ENCODE assay signal across 19 cellular contexts in the genomic region with DNA sequence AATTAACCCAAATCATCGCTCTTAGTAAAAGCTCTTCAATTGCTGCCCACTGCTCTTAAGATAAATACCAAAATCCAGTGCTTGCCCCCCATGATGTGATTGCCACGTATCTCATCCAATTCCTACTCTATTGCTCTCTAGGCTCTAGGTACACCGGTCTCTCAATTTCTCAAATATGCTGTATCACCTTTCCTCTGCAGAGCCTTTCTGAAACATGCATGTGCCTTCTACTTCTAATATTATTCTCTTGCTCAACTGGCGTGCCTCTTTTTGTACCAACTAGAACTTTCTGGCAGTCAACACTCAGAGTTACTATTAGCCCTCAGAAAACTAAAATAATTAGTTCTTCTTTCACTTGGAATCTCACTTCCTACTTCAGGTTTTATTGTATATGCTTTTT.
DNase-seq lines count a peak whose midpoint lies in the region; ATAC-seq and TF ChIP-seq lines count a peak whose summit lies in the region.
"Had no signal": no experiment of that assay in that cellular context is flagged by ENCODE, and none has a peak within 500 bp of the region (broad histone marks: within the 10 kb centered on the region; RNA-seq: fewer than 3 reads in every experiment).

No MANE protein-coding gene starts in this region.

- H3K36me3 Mint-ChIP-seq in endodermal cell (ENCODE audit: low read depth) (no peaks in the 10 kb centered on the region), glutamatergic neuron (ENCODE audit: unreplicated experiment) (no peaks in the 10 kb centered on the region)
- H3K36me3 Mint-ChIP-seq in stimulated activated naive B cell treated with anti-CD40 and anti-IgM and Interleukin-4, amounts not matched to agents 10 μg/mL and 1 μg/mL and 100 μg/mL, for 72 hours: no peaks in the 10 kb centered on the region

- H3K27ac Mint-ChIP-seq in endodermal cell: peak overlapping the region; percentile 12
- peak overlapping the region; percentile 1 for H3K27ac Mint-ChIP-seq in stimulated activated naive B cell treated with anti-CD40 and anti-IgM and Interleukin-4, amounts not matched to agents 10 μg/mL and 1 μg/mL and 100 μg/mL, for 72 hours
- H3K27ac Mint-ChIP-seq in glutamatergic neuron (ENCODE audit: unreplicated experiment): no peak overlapping the region

- H3K9ac ChIP-seq in OCI-LY3 (ENCODE audit: low read length): peak overlapping the region; percentile 7
- no peak overlapping the region for H3K9ac ChIP-seq in endodermal cell (ENCODE audit: extremely low read depth, low read length, poor library complexity, severe bottlenecking)

- H3K4me2 ChIP-seq in OCI-LY3 (ENCODE audit: low read length): peak overlapping the region; percentile 68

- 0 out of 2 replicates have a peak, but pooled peaks cover 3% of the 10 kb centered on the region for H3K79me2 ChIP-seq in OCI-LY3 (ENCODE audit: low read length)

- H3K4me1 ChIP-seq in OCI-LY3 (ENCODE audit: low read length): peaks cover 19% of the 10 kb centered on the region
- H3K4me1 ChIP-seq in endodermal cell (ENCODE audit: control insufficient read depth, insufficient read depth, low read length): peaks cover 8% of the 10 kb centered on the region

- peaks cover 52% of the 10 kb centered on the region for H3K4me1 Mint-ChIP-seq in endodermal cell
- peaks cover 10 to 15% of the 10 kb centered on the region in 2 donors for H3K4me1 Mint-ChIP-seq in stimulated activated naive B cell treated with anti-CD40 and anti-IgM and Interleukin-4, amounts not matched to agents 10 μg/mL and 1 μg/mL and 100 μg/mL, for 72 hours
- H3K4me1 Mint-ChIP-seq in glutamatergic neuron (ENCODE audit: low read depth, unreplicated experiment): peaks cover 31% of the 10 kb centered on the region

- DNase-seq in SIG-M5 treated with dmso at 0.1 percent for 504 hours (lab: John Stamatoyannopoulos, UW; ENCODE audit: unreplicated experiment) (peak; percentile 31), SIG-M5 (lab: John Stamatoyannopoulos, UW) (no peak), endodermal cell (no peak), glutamatergic neuron (no peak)
- no peak for DNase-seq in stimulated activated naive B cell treated with anti-CD40 and anti-IgM and Interleukin-4, amounts not matched to agents 10 μg/mL and 1 μg/mL and 100 μg/mL, for 72 hours
- DNase-seq in stimulated activated CD4-positive, alpha-beta T cell treated with anti-CD3 and anti-CD28 coated beads, Interleukin-2, amount 100 ng/mL, for 48 hours: no peak
- DNase-seq: 8988T, AML-193, DMS53, GDM1, Karpas-422, NCI-H1694 treated with DMSO at 0.1 percent for 48 hours, NCI-H2081 treated with DMSO at 0.1 percent for 48 hours, NCI-H2171 treated with DMSO at 0.1 percent for 48 hours, NCI-H524 treated with DMSO at 0.1 percent for 48 hours had no signal

- H3K36me3 ChIP-seq in OCI-LY3 (replicated peaks; ENCODE audit: low read depth, low read length) (no peaks in the 10 kb centered on the region), endodermal cell (ENCODE audit: control insufficient read depth, insufficient read depth, low read length) (peaks cover 24% of the 10 kb centered on the region)

- H3K4me3 Mint-ChIP-seq in endodermal cell: no peak overlapping the region
- H3K4me3 Mint-ChIP-seq in stimulated activated naive B cell treated with anti-CD40 and anti-IgM and Interleukin-4, amounts not matched to agents 10 μg/mL and 1 μg/mL and 100 μg/mL, for 72 hours: no peak overlapping the region
- H3K4me3 Mint-ChIP-seq in glutamatergic neuron (ENCODE audit: unreplicated experiment): no peak overlapping the region

- H3K27me3 Mint-ChIP-seq in endodermal cell (ENCODE audit: insufficient read depth): no peaks in the 10 kb centered on the region
- H3K27me3 Mint-ChIP-seq in stimulated activated naive B cell treated with anti-CD40 and anti-IgM and Interleukin-4, amounts not matched to agents 10 μg/mL and 1 μg/mL and 100 μg/mL, for 72 hours: peaks cover 0 to 5% of the 10 kb centered on the region in 2 donors
- peaks cover 4% of the 10 kb centered on the region for H3K27me3 Mint-ChIP-seq in glutamatergic neuron (ENCODE audit: unreplicated experiment)

- 97 to 98% methylated on average over 4 of the region's 4 CpGs for WGBS in endodermal cell (ENCODE audit: insufficient coverage in 1 of 2, insufficient read length in 1 of 2), 2 experiments

- TF ChIP-seq CTCF in OCI-LY3 (IDR thresholded peaks at IDR 0.05; ENCODE audit: low read depth, low read length) (no peak), endodermal cell (conservative IDR thresholded peaks at IDR 0.05) (no peak), glutamatergic neuron (IDR thresholded peaks at IDR 0.05; ENCODE audit: partially characterized antibody, unreplicated experiment) (no peak)

- no peak for ATAC-seq in stimulated activated naive B cell treated with anti-CD40 and anti-IgM and Interleukin-4, amounts not matched to agents 10 μg/mL and 1 μg/mL and 100 μg/mL, for 72 hours (replicated peaks)
- no peak for ATAC-seq in HG03521 (IDR thresholded peaks at IDR 0.05; ENCODE audit: unreplicated experiment)
- ATAC-seq: Right ventricle myocardium inferior had no signal

- H3K27ac ChIP-seq in OCI-LY3 (ENCODE audit: low read length) (peak overlapping the region; percentile 35), endodermal cell (ENCODE audit: low read depth, low read length) (no peak overlapping the region)
- H3K27ac ChIP-seq: C4-2B had no signal

- no peaks in the 10 kb centered on the region for H4K20me1 ChIP-seq in OCI-LY3 (ENCODE audit: insufficient read depth, low read length)

- no peaks in the 10 kb centered on the region for H3K9me3 ChIP-seq in OCI-LY3 (ENCODE audit: insufficient read depth, low read length)
- H3K9me3 ChIP-seq in endodermal cell (ENCODE audit: control insufficient read depth, low read length): no peaks in the 10 kb centered on the region

- H3K27me3 ChIP-seq in OCI-LY3 (ENCODE audit: low read depth, low read length) (no peaks in the 10 kb centered on the region), endodermal cell (ENCODE audit: control insufficient read depth, insufficient read depth, low read length, poor library complexity, severe bottlenecking) (no peaks in the 10 kb centered on the region)

- H3K4me3 ChIP-seq in OCI-LY3 (ENCODE audit: low read length) (peak overlapping the region; percentile 51), endodermal cell (ENCODE audit: low read length) (no peak overlapping the region)

- H3K9me3 Mint-ChIP-seq in endodermal cell (no peaks in the 10 kb centered on the region), glutamatergic neuron (ENCODE audit: unreplicated experiment) (peaks cover 9% of the 10 kb centered on the region)
- H3K9me3 Mint-ChIP-seq in stimulated activated naive B cell treated with anti-CD40 and anti-IgM and Interleukin-4, amounts not matched to agents 10 μg/mL and 1 μg/mL and 100 μg/mL, for 72 hours: no peaks in the 10 kb centered on the region

- H2AFZ ChIP-seq in OCI-LY3 (ENCODE audit: low read depth, low read length): no peak overlapping the region
